8 cellular contexts compared by ENCODE assay signal in the genomic region with DNA sequence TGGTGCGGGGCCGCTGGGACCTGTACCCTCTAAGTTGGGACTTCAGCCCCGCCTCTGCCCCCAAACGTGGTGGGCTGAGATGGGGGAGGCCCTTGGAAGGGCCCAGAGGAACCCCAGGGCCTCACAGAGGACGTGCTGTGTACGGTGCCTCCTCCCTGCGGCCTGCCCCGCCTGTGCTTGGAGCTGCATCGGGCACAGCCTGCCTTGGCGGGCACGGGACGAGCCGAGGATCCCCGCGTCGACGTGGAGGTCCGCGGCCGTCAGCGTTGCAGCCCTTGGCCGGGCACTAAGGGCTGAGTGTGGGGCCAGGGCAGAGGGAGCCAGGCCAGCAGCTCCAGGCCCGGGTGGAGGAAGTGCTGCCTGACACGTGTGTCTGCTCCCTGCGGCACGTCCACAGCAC.
"Had no signal": no experiment of that assay in that cellular context is flagged by ENCODE, and none has a peak within 500 bp of the region (broad histone marks: within the 10 kb centered on the region; RNA-seq: fewer than 3 reads in every experiment).

No MANE protein-coding gene starts in this region.

- H3K9ac ChIP-seq: GM23248 had no signal

- ATAC-seq: HCT116 had no signal

- H3K9me3 ChIP-seq: HAP-1 had no signal

- DNase-seq: GM23248, GOT3, HFFc6, IMR-90, KG1 had no signal

- H3K4me1 ChIP-seq: HAP-1 had no signal

- H3K27ac ChIP-seq: GM23248 had no signal

- H3K4me3 ChIP-seq: GM23248, HAP-1, K562 had no signal

- H3K36me3 ChIP-seq: HAP-1 had no signal

- H3K4me3 Mint-ChIP-seq: HFFc6 had no signal

- H3K27ac Mint-ChIP-seq: HFFc6 had no signal

- H2AFZ ChIP-seq: GM23248 had no signal
